ENCODE assay signal across 9 cellular contexts in genomic region chr14:92986254-92987147, GRCh38.
DNase-seq lines count a peak whose midpoint lies in the region; ATAC-seq, FAIRE-seq and TF ChIP-seq lines count a peak whose summit lies in the region.
"Had no signal": no experiment of that assay in that cellular context is flagged by ENCODE, and none has a peak within 500 bp of the region (broad histone marks: within the 10 kb centered on the region; RNA-seq: fewer than 3 reads in every experiment).

No MANE protein-coding gene starts in this region.

- peaks cover 5% of the 10 kb centered on the region for H3K36me3 Mint-ChIP-seq in astrocyte (ENCODE audit: low read depth, unreplicated experiment)

- H3K4me1 ChIP-seq in HEK293 (ENCODE audit: control insufficient read depth, insufficient read depth, low read length) (0 out of 2 replicates have a peak, but pooled peaks cover 4% of the 10 kb centered on the region), astrocyte (ENCODE audit: insufficient read depth, low read length) (peaks cover 6% of the 10 kb centered on the region)

- peaks cover 4% of the 10 kb centered on the region for H3K27me3 Mint-ChIP-seq in astrocyte (ENCODE audit: low read depth, unreplicated experiment)

- peaks cover 17% of the 10 kb centered on the region for H3K4me1 Mint-ChIP-seq in astrocyte (ENCODE audit: low read depth, unreplicated experiment)

- no peak overlapping the region for H3K9ac ChIP-seq in astrocyte (ENCODE audit: low read length)

- H3K27ac Mint-ChIP-seq in astrocyte (ENCODE audit: unreplicated experiment), result no peak overlapping the region

- H3K4me2 ChIP-seq in astrocyte (ENCODE audit: low read length), result no peak overlapping the region

- CTCF ChIA-PET in HEK293 (lab: Yijun Ruan, JAX), result interaction anchor here (0.6 kb wide), 1 partner anchor 126 kb away, joined by 3 read pairs; no protein-coding TSS in a partner anchor

- no peak overlapping the region for H2AFZ ChIP-seq in astrocyte (ENCODE audit: low read depth, low read length)

- no peak for ATAC-seq in HG02588 (IDR thresholded peaks at IDR 0.05; ENCODE audit: unreplicated experiment)

- no peak for TF ChIP-seq CTCF in HEK293 (tag by site-specific recombination; IDR thresholded peaks at IDR 0.05)
- TF ChIP-seq CTCF in astrocyte (IDR thresholded peaks at IDR 0.05; ENCODE audit: insufficient read depth, low read depth, low read length), result no peak
- TF ChIP-seq CTCF in GM13976 (IDR thresholded peaks at IDR 0.05; ENCODE audit: borderline replicate concordance, control extremely low read depth, extremely low read depth, insufficient read depth, missing control alignments), result no peak

- POLR2A ChIA-PET in HEK293 (lab: Yijun Ruan, JAX), result no interaction called here

- H3K79me2 ChIP-seq in astrocyte (ENCODE audit: insufficient read depth, low read length), result no peaks in the 10 kb centered on the region

- H3K27me3 ChIP-seq in astrocyte (ENCODE audit: insufficient read depth, low read length), result no peaks in the 10 kb centered on the region

- in situ Hi-C loops in GM13976 (cut with MboI; ENCODE audit: low sequenced_read_pairs, unreplicated experiment), result no loop called here

- peaks cover 7% of the 10 kb centered on the region for H4K20me1 ChIP-seq in astrocyte (ENCODE audit: insufficient read depth, low read length)

- peaks cover 10% of the 10 kb centered on the region for H3K9me3 Mint-ChIP-seq in astrocyte (ENCODE audit: unreplicated experiment)

- FAIRE-seq in astrocyte (lab: Jason Lieb, UNC), result peak; percentile 76

- H3K4me3 ChIP-seq in HEK293 (ENCODE audit: low read depth, low read length), result no peak overlapping the region
- no peak overlapping the region for H3K4me3 ChIP-seq in astrocyte (ENCODE audit: insufficient read depth, low read depth, low read length)
- H3K4me3 ChIP-seq: SK-N-MC had no signal

- no peaks in the 10 kb centered on the region for H3K9me3 ChIP-seq in HEK293 (ENCODE audit: control insufficient read depth, insufficient read depth, low read depth, low read length)
- H3K9me3 ChIP-seq in astrocyte (ENCODE audit: insufficient read depth, low read depth, low read length), result no peaks in the 10 kb centered on the region

- H3K27ac ChIP-seq in HEK293 (ENCODE audit: extremely low read depth, low read depth, low read length), result no peak overlapping the region
- H3K27ac ChIP-seq in astrocyte (ENCODE audit: low read depth, low read length), result no peak overlapping the region
- H3K27ac ChIP-seq: SK-N-MC had no signal

- H3K36me3 ChIP-seq in HEK293 (ENCODE audit: control insufficient read depth in 2 of 2, insufficient read depth in 1 of 2, low read length in 2 of 2) (no peaks in the 10 kb centered on the region), astrocyte (ENCODE audit: insufficient read depth, low read length) (no peaks in the 10 kb centered on the region)

- no peak overlapping the region for H3K4me3 Mint-ChIP-seq in astrocyte (ENCODE audit: unreplicated experiment)

- DNase-seq in astrocyte (ENCODE audit: low read depth) (peak; percentile 32), iris pigment epithelial cell (ENCODE audit: low read depth) (peak; percentile 42), stromal cell of bone marrow (ENCODE audit: low read depth) (peak; percentile 40), NCI-H748 (lab: John Stamatoyannopoulos, UW; ENCODE audit: unreplicated experiment) (no peak), GM13976 (ENCODE audit: low spot score) (no peak), OCI-M1 (lab: John Stamatoyannopoulos, UW) (no peak)

TF ChIP-seq in HEK293, 187 proteins besides CTCF, POLR2A, EP300 and RAD21:
- TF ChIP-seq ZNF692 (tag by site-specific recombination; IDR thresholded peaks at IDR 0.05) (peak; percentile 39; the same call in 1 of the 2 replicates), GLIS1 (tag by site-specific recombination; IDR thresholded peaks at IDR 0.05) (0 out of 2 replicates have a peak, but pooled peaks have one; percentile 15), ZNF341 (tag by site-specific recombination; IDR thresholded peaks at IDR 0.05; ENCODE audit: low read depth) (peak; percentile 73), ZNF398 (tag by site-specific recombination; IDR thresholded peaks at IDR 0.05) (peak; percentile 45; the same call in 1 of the 2 replicates), ZNF324 (tag by site-specific recombination; IDR thresholded peaks at IDR 0.05) (no peak), ZIC2 (tag by site-specific recombination; IDR thresholded peaks at IDR 0.05) (peak; percentile 25), ZNF660 (tag by site-specific recombination; IDR thresholded peaks at IDR 0.05) (0 out of 2 replicates have a peak, but pooled peaks have one; percentile 34), ZBTB11 (tag by site-specific recombination; conservative IDR thresholded peaks at IDR 0.05; ENCODE audit: low read depth) (no peak)
- TF ChIP-seq, protein P1, sequence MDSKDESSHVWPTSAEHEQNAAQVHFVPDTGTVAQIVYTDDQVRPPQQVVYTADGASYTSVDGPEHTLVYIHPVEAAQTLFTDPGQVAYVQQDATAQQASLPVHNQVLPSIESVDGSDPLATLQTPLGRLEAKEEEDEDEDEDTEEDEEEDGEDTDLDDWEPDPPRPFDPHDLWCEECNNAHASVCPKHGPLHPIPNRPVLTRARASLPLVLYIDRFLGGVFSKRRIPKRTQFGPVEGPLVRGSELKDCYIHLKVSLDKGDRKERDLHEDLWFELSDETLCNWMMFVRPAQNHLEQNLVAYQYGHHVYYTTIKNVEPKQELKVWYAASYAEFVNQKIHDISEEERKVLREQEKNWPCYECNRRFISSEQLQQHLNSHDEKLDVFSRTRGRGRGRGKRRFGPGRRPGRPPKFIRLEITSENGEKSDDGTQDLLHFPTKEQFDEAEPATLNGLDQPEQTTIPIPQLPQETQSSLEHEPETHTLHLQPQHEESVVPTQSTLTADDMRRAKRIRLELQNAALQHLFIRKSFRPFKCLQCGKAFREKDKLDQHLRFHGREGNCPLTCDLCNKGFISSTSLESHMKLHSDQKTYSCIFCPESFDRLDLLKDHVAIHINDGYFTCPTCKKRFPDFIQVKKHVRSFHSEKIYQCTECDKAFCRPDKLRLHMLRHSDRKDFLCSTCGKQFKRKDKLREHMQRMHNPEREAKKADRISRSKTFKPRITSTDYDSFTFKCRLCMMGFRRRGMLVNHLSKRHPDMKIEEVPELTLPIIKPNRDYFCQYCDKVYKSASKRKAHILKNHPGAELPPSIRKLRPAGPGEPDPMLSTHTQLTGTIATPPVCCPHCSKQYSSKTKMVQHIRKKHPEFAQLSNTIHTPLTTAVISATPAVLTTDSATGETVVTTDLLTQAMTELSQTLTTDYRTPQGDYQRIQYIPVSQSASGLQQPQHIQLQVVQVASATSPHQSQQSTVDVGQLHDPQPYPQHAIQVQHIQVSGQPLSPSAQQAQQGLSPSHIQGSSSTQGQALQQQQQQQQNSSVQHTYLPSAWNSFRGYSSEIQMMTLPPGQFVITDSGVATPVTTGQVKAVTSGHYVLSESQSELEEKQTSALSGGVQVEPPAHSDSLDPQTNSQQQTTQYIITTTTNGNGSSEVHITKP (tag by site-specific recombination; IDR thresholded peaks at IDR 0.05), result peak; percentile 74

Comparison
In these comparisons a context has a peak if more than half of its experiments do, and no peak if none do; other contexts are left out.
1. DNase-seq: peak in astrocyte (single experiment), iris pigment epithelial cell (single experiment) and stromal cell of bone marrow (single experiment); none in NCI-H748 (single experiment), GM13976 (single experiment) and OCI-M1 (single experiment).